Comparison of ENCODE assay signal across 8 cellular contexts in the genomic region with DNA sequence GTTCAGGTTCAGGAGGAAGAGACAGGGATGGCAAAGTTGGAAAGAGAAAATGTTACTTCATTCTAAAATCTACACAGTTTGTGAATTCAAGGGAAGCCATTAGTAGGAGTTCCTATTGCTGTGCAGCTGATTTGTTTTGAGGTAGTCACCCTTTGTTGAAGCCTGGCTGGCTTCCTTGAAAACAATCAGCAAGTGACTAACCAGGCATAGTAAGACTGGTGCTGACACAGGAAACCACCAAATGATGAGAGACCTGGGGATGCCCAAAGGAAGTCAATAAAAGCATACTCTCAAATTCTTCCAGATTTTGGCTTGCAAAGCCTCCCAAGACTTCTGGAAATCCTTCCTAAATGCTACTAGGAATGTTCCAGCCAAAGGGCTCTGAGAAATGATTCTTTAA. TPM values are rescaled to one million over a fixed set of nuclear protein-coding genes. Genes with fewer than 3 reads are reported as not detected.
DNase-seq lines count a peak whose midpoint lies in the region; ATAC-seq and TF ChIP-seq lines count a peak whose summit lies in the region.

No MANE protein-coding gene starts in this region.

- POLR2A ChIA-PET in activated CD8-positive, alpha-beta T cell treated with anti-CD3 and anti-CD28 coated beads for 36 hours (lab: Charles Lee) = interaction anchor here (0.6 to 3.8 kb wide), 6 partner anchors 9 to 182 kb away, joined by 3 to 21 read pairs (median 4); no protein-coding TSS in a partner anchor

- H3K4me3 ChIP-seq in mesodermal cell (ENCODE audit: extremely low read depth, insufficient read depth, low read length, poor library complexity, severe bottlenecking) = no peak overlapping the region

- no peaks in the 10 kb centered on the region for H3K9me3 ChIP-seq in mesodermal cell (ENCODE audit: control insufficient read depth, low read length)

- H3K27ac ChIP-seq in mesodermal cell (ENCODE audit: low read depth, low read length, severe bottlenecking) = peak overlapping the region; percentile 62

- no peaks in the 10 kb centered on the region for H3K36me3 ChIP-seq in mesodermal cell (ENCODE audit: control insufficient read depth, insufficient read depth, low read length)

- CTCF ChIA-PET in activated CD8-positive, alpha-beta T cell treated with anti-CD3 and anti-CD28 coated beads for 36 hours (lab: Charles Lee) = interaction anchor here (0.9 to 3.9 kb wide), 7 partner anchors 10 to 138 kb away, joined by 3 to 53 read pairs (median 11); no protein-coding TSS in a partner anchor

- peak overlapping the region; percentile 90 for H3K27ac Mint-ChIP-seq in activated CD8-positive, alpha-beta T cell treated with anti-CD3 and anti-CD28 coated beads for 36 hours

- H3K27me3 Mint-ChIP-seq in activated CD8-positive, alpha-beta T cell treated with anti-CD3 and anti-CD28 coated beads for 36 hours = no peaks in the 10 kb centered on the region

- TF ChIP-seq CTCF in activated CD8-positive, alpha-beta T cell treated with anti-CD3 and anti-CD28 coated beads for 36 hours (IDR thresholded peaks at IDR 0.05) = no peak

- no peaks in the 10 kb centered on the region for H3K36me3 Mint-ChIP-seq in activated CD8-positive, alpha-beta T cell treated with anti-CD3 and anti-CD28 coated beads for 36 hours (ENCODE audit: low read depth)

- peaks cover 21% of the 10 kb centered on the region for H3K4me1 ChIP-seq in mesodermal cell (ENCODE audit: control insufficient read depth, insufficient read depth, low read length, poor library complexity, severe bottlenecking)

- peaks cover 12% of the 10 kb centered on the region for H3K9me3 Mint-ChIP-seq in activated CD8-positive, alpha-beta T cell treated with anti-CD3 and anti-CD28 coated beads for 36 hours

- peak overlapping the region; percentile 38 for H3K4me3 Mint-ChIP-seq in activated CD8-positive, alpha-beta T cell treated with anti-CD3 and anti-CD28 coated beads for 36 hours

- ATAC-seq in GM19467 (IDR thresholded peaks at IDR 0.05; ENCODE audit: unreplicated experiment) (peak; percentile 91), HG03520 (IDR thresholded peaks at IDR 0.05; ENCODE audit: unreplicated experiment) (peak; percentile 77)
- ATAC-seq in activated CD8-positive, alpha-beta T cell treated with anti-CD3 and anti-CD28 coated beads for 36 hours = peak; percentile 86

- DNase-seq in AG20443 (ENCODE audit: low spot score) = peak; percentile 66
- peak; percentile 75 for DNase-seq in activated CD8-positive, alpha-beta T cell treated with anti-CD3 and anti-CD28 coated beads for 36 hours
- DNase-seq in SKM-1 (lab: John Stamatoyannopoulos, UW; ENCODE audit: unreplicated experiment) = no peak
- no peak for DNase-seq in LoVo (ENCODE audit: low spot score)
- no peak for DNase-seq in AG08396 (ENCODE audit: low spot score)

- intact Hi-C loops in activated CD8-positive, alpha-beta T cell treated with anti-CD3 and anti-CD28 coated beads for 36 hours (cut with micrococcal nuclease) = loop anchor here (1.0 to 2.0 kb wide), 3 partner anchors 19 to 103 kb away; no protein-coding TSS in a partner anchor

- H3K4me1 Mint-ChIP-seq in activated CD8-positive, alpha-beta T cell treated with anti-CD3 and anti-CD28 coated beads for 36 hours (ENCODE audit: low read depth) = peaks cover 53% of the 10 kb centered on the region

RNA-seq across cellular contexts. Expression of a gene that starts 23.9 kb away (rescaled TPM):
- 1 to 10 TPM; 2.8 to 3.2 TPM for total RNA-seq in activated CD8-positive, alpha-beta T cell treated with anti-CD3 and anti-CD28 coated beads for 36 hours
- 7.1 TPM for polyA plus RNA-seq in mesodermal cell (2013, experiment 1 of 2)
- 7.1 TPM for polyA plus RNA-seq in mesodermal cell (2013, experiment 2 of 2)

Comparison
In these comparisons a context has a peak if more than half of its experiments do, and no peak if none do; other contexts are left out.
1. DNase-seq: peak in AG20443 (single experiment) and activated CD8-positive, alpha-beta T cell treated with anti-CD3 and anti-CD28 coated beads for 36 hours (single experiment); none in SKM-1 (single experiment), LoVo (single experiment) and AG08396 (single experiment).
2. Peak in every context shown above with its lines, with median percentiles within 50 percentile points of each other: ATAC-seq.